In the genomic region with DNA sequence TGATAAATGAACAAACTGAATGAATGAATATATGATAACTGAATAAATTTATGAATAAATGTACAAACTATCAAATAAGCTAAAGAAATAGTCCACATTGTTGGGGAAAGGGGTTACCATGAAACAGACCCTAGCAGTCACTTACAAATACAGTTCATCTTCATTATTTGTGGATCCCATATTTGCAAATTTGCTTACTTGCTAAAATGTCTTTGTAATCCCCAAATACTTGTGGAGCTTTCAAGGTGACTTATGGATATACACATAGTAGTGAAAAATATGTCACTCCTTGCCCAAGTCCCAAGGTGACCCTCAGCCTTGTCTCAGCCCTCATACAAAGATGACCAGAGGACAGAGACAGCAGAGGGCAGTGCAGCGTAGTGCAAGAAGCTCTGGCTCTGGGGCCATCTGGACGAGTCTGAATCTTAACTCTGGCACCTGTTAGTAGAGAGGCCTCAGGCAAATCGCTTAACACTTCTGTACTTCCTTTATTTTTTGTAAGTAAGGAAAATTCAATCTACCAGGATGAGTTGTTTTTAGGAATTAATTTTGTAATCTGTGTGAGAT, we compare ENCODE assay signal across 8 cellular contexts.
DNase-seq lines count a peak whose midpoint lies in the region; TF ChIP-seq lines count a peak whose summit lies in the region.

No MANE protein-coding gene starts in this region.

- in situ Hi-C loops in ACHN (cut with HindIII; ENCODE audit: low pct_ligation_motif_present, low pct_unique_long_range_greater_than_20kb, low sequenced_read_pairs), result no loop called here
- in situ Hi-C loops in GM13976 (cut with MboI; ENCODE audit: low sequenced_read_pairs, unreplicated experiment), result no loop called here
- in situ Hi-C loops in T47D (cut with HindIII; ENCODE audit: low pct_unique_long_range_greater_than_20kb, low sequenced_read_pairs), result no loop called here

- TF ChIP-seq CTCF in GM13976 (IDR thresholded peaks at IDR 0.05; ENCODE audit: borderline replicate concordance, control extremely low read depth, extremely low read depth, insufficient read depth, missing control alignments), result peak; percentile 54

- DNase-seq in ACHN (peak; percentile 72), GM13976 (ENCODE audit: low spot score) (no peak), NCI-H526 (lab: John Stamatoyannopoulos, UW) (peak; percentile 60 to 86), T47D (ENCODE audit: low read depth in 1 of 2, low spot score in 1 of 2) (peak; percentile 9 to 78), kidney glomerular epithelial cell (lab: John Stamatoyannopoulos, UW) (peak; percentile 6), dedifferentiated amniotic fluid mesenchymal stem cell (ENCODE audit: extremely low spot score) (no peak)
- DNase-seq in stimulated activated CD4-positive, alpha-beta T cell treated with anti-CD3 and anti-CD28 coated beads, Interleukin-2, amount 100 ng/mL, for 24 hours, result no peak
- DNase-seq in activated CD4-positive, alpha-beta T cell treated with anti-CD3 and anti-CD28 coated beads for 4 hours, result no peak

Comparison
In these comparisons a context has a peak if more than half of its experiments do, and no peak if none do; other contexts are left out.
1. DNase-seq: peak in ACHN (single experiment), NCI-H526 (2 of 2), T47D (2 of 2) and kidney glomerular epithelial cell (single experiment); none in GM13976 (single experiment), stimulated activated CD4-positive, alpha-beta T cell treated with anti-CD3 and anti-CD28 coated beads, Interleukin-2, amount 100 ng/mL, for 24 hours (0 of 2), activated CD4-positive, alpha-beta T cell treated with anti-CD3 and anti-CD28 coated beads for 4 hours (0 of 2) and dedifferentiated amniotic fluid mesenchymal stem cell (single experiment).